In the genomic region with DNA sequence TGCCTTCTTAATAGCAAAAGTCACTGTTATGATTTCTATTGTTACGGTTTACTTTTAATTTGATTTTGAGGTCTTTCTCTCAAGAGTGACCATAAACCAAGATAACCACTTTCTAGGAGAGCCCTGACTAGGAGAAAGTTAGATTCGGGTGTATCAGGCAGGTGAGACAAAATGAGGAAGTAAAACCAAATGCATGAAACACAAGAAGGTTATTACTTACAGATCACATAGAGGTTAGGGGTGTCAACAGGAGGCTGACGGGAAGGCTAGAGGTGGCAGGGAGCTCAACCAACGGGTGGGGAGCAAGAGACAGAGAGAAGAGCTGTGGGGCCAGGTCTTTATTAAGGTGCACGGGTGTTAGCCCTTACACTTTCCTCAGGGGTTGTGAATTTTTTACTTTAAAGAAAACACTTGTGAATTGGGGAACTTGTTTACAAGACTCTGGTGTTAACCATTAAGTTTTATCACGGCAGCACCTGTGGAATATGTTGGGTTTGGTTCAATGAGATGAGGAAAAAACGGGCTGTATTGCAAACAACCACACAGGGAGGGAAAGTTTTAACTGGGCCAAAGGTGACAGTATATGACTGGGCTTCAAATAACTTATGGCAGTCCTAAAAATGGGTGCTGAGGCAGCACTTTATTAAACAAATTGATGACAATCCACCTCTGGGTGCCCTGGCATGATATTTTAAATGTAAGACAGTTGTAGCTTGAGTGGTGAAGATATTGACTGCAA, we compare ENCODE assay signal across 14 cellular contexts.
A peak's percentile ranks its signal among the peaks of the same experiment; 100 is the strongest.
DNase-seq lines count a peak whose midpoint lies in the region; ATAC-seq and TF ChIP-seq lines count a peak whose summit lies in the region.
"Had no signal": no experiment of that assay in that cellular context is flagged by ENCODE, and none has a peak within 500 bp of the region (broad histone marks: within the 10 kb centered on the region; RNA-seq: fewer than 3 reads in every experiment).

No MANE protein-coding gene starts in this region.

- H3K36me3 Mint-ChIP-seq in Calu3 (ENCODE audit: insufficient read depth, unreplicated experiment), result no peaks in the 10 kb centered on the region
- no peaks in the 10 kb centered on the region for H3K36me3 Mint-ChIP-seq in activated T-cell treated with anti-CD3 and anti-CD28 coated beads, Interleukin-2, amount 50 U/mL, for 4 hours (ENCODE audit: insufficient read depth)
- H3K36me3 Mint-ChIP-seq: immature natural killer cell had no signal

- CTCF ChIA-PET in Calu3 (lab: Charles Lee), result no interaction called here

- no peak for TF ChIP-seq POLR2A in transverse colon (IDR thresholded peaks at IDR 0.05)

- DNase-seq in transverse colon (peak; percentile 50), Calu3 (no peak)
- no peak for DNase-seq in activated T-cell treated with anti-CD3 and anti-CD28 coated beads, Interleukin-2, amount 50 U/mL, for 1 hour
- no peak for DNase-seq in activated T-cell treated with anti-CD3 and anti-CD28 coated beads, Interleukin-2, amount 50 U/mL, for 4 hours
- DNase-seq: activated CD4-positive, alpha-beta T cell treated with anti-CD3 and anti-CD28 coated beads for 48 hours; activated gamma-delta T cell treated with Interleukin-2 at 50 U/mL for 16 hours; immature natural killer cell; NCI-H1436; NCI-H82; spleen had no signal

- H3K27me3 ChIP-seq in transverse colon, result no peaks in the 10 kb centered on the region
- H3K27me3 ChIP-seq: spleen had no signal

- TF ChIP-seq EP300 in transverse colon (IDR thresholded peaks at IDR 0.05; ENCODE audit: low read depth), result no peak

- H3K27me3 Mint-ChIP-seq in Calu3 (ENCODE audit: unreplicated experiment), result no peaks in the 10 kb centered on the region
- peaks cover 3% of the 10 kb centered on the region for H3K27me3 Mint-ChIP-seq in activated T-cell treated with anti-CD3 and anti-CD28 coated beads, Interleukin-2, amount 50 U/mL, for 4 hours (ENCODE audit: low read depth)

- peaks cover 0 to 43% (median 11%) of the 10 kb centered on the region in 4 donors for H3K4me1 ChIP-seq in transverse colon
- H3K4me1 ChIP-seq: spleen had no signal

- no TSS peak for BruUV-seq in Calu3 (replicated peaks; lab: Mats Ljungman, UMichigan)

- in situ Hi-C loops in transverse colon (cut with MboI; ENCODE audit: low pct_ligation_motif_present in 1 of 4, low pct_unique_long_range_greater_than_20kb in 1 of 4, low sequenced_read_pairs in 3 of 4), result no loop called here

- H3K4me3 Mint-ChIP-seq in Calu3 (ENCODE audit: low read depth, unreplicated experiment), result no peak overlapping the region
- H3K4me3 Mint-ChIP-seq in activated T-cell treated with anti-CD3 and anti-CD28 coated beads, Interleukin-2, amount 50 U/mL, for 4 hours, result no peak overlapping the region
- H3K4me3 Mint-ChIP-seq: immature natural killer cell, nephron had no signal

- no peaks in the 10 kb centered on the region for H3K9me3 ChIP-seq in transverse colon

- no peak overlapping the region for H3K27ac Mint-ChIP-seq in Calu3 (ENCODE audit: unreplicated experiment)
- H3K27ac Mint-ChIP-seq: immature natural killer cell, nephron had no signal

- peak; percentile 82 for ATAC-seq in GM19025 (IDR thresholded peaks at IDR 0.05; ENCODE audit: low read depth, unreplicated experiment)
- peak; percentile 91 for ATAC-seq in GM21717 (IDR thresholded peaks at IDR 0.05; ENCODE audit: unreplicated experiment)
- ATAC-seq in HG03354 (IDR thresholded peaks at IDR 0.05; ENCODE audit: poor library complexity, severe bottlenecking, unreplicated experiment), result peak; percentile 85
- ATAC-seq in activated T-cell treated with anti-CD3 and anti-CD28 coated beads, Interleukin-2, amount 50 U/mL, for 4 hours, result no peak

- intact Hi-C loops in transverse colon (cut with DNase I; ENCODE audit: low total_unique reads) (no loop called here), Calu3 (cut with micrococcal nuclease; ENCODE audit: unreplicated experiment) (no loop called here)

- H3K27ac ChIP-seq in transverse colon, result peak overlapping the region; percentile 43 to 82 (median 78)
- H3K27ac ChIP-seq: spleen had no signal

- 32 to 38% methylated on average over 7 of the region's 7 CpGs for WGBS in transverse colon (ENCODE audit: low coverage in 1 of 2), 2 donors

- no peaks in the 10 kb centered on the region for H3K36me3 ChIP-seq in transverse colon
- H3K36me3 ChIP-seq: spleen had no signal

- H3K4me1 Mint-ChIP-seq in Calu3 (ENCODE audit: low read depth, unreplicated experiment), result no peaks in the 10 kb centered on the region
- no peaks in the 10 kb centered on the region for H3K4me1 Mint-ChIP-seq in activated T-cell treated with anti-CD3 and anti-CD28 coated beads, Interleukin-2, amount 50 U/mL, for 4 hours (ENCODE audit: low read depth)
- H3K4me1 Mint-ChIP-seq: immature natural killer cell had no signal

- H3K9me3 Mint-ChIP-seq in Calu3 (ENCODE audit: low read depth, unreplicated experiment), result peaks cover 4% of the 10 kb centered on the region
- H3K9me3 Mint-ChIP-seq in activated T-cell treated with anti-CD3 and anti-CD28 coated beads, Interleukin-2, amount 50 U/mL, for 4 hours, result no peaks in the 10 kb centered on the region

- TF ChIP-seq CTCF in transverse colon (IDR thresholded peaks at IDR 0.05) (no peak), Calu3 (IDR thresholded peaks at IDR 0.05; ENCODE audit: unreplicated experiment) (no peak)

- no peak overlapping the region for H3K4me3 ChIP-seq in transverse colon
- H3K4me3 ChIP-seq: spleen had no signal

Comparison
In these comparisons a context has a peak if more than half of its experiments do, and no peak if none do; other contexts are left out.
1. ATAC-seq: peak in GM19025 (single experiment), GM21717 (single experiment) and HG03354 (single experiment); none in activated T-cell treated with anti-CD3 and anti-CD28 coated beads, Interleukin-2, amount 50 U/mL, for 4 hours (0 of 2).